In the genomic region with DNA sequence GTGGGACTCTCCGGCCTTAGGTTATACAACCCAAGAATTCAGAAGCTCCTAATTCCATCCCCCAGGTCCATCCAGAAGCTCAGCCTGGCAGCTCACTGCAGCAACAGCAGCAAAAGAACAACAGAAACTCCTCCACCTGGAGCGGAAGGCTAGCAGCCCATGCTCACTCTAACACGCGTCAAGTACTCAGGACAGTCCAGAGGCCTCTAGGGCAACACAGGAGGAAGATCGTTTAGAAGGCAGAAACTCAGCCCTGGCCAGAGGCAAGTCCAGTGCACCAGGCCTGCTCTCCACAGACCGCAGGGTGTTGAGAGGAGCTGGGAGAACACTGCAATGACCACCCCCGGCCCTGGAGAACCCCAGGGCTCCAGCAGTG, we compare ENCODE assay signal across 1 cellular context.
A peak's percentile ranks its signal among the peaks of the same experiment; 100 is the strongest.
TF ChIP-seq lines count a peak whose summit lies in the region.

No MANE protein-coding gene starts in this region.

TF ChIP-seq in HepG2, 621 proteins besides CTCF, POLR2A, EP300 and RAD21:
- TF ChIP-seq ZNF124 (CRISPR knock-in tag; IDR thresholded peaks at IDR 0.05) (no peak), NR3C1 (CRISPR knock-in tag; IDR thresholded peaks at IDR 0.05) (no peak), ZNF674 (CRISPR knock-in tag; IDR thresholded peaks at IDR 0.05; ENCODE audit: low read depth) (no peak), ZNF569 (CRISPR knock-in tag; IDR thresholded peaks at IDR 0.05; ENCODE audit: borderline replicate concordance) (0 out of 2 replicates have a peak, but pooled peaks have one; percentile 50), ZSCAN30 (CRISPR knock-in tag; IDR thresholded peaks at IDR 0.05) (no peak), AHR (CRISPR knock-in tag; IDR thresholded peaks at IDR 0.05) (no peak), ZNF263 (CRISPR knock-in tag; IDR thresholded peaks at IDR 0.05) (peak; percentile 7; the same call in 1 of the 2 replicates), MYNN (CRISPR knock-in tag; IDR thresholded peaks at IDR 0.05; ENCODE audit: low read depth) (no peak), TCF12 (IDR thresholded peaks at IDR 0.05) (no peak), TCF12 (CRISPR knock-in tag; IDR thresholded peaks at IDR 0.05) (0 out of 2 replicates have a peak, but pooled peaks have one; percentile 24), RFX5 (IDR thresholded peaks at IDR 0.05; ENCODE audit: low read depth, low read length) (no peak), ZFY (CRISPR knock-in tag; IDR thresholded peaks at IDR 0.05) (peak; percentile 64)
- TF ChIP-seq, protein P1, sequence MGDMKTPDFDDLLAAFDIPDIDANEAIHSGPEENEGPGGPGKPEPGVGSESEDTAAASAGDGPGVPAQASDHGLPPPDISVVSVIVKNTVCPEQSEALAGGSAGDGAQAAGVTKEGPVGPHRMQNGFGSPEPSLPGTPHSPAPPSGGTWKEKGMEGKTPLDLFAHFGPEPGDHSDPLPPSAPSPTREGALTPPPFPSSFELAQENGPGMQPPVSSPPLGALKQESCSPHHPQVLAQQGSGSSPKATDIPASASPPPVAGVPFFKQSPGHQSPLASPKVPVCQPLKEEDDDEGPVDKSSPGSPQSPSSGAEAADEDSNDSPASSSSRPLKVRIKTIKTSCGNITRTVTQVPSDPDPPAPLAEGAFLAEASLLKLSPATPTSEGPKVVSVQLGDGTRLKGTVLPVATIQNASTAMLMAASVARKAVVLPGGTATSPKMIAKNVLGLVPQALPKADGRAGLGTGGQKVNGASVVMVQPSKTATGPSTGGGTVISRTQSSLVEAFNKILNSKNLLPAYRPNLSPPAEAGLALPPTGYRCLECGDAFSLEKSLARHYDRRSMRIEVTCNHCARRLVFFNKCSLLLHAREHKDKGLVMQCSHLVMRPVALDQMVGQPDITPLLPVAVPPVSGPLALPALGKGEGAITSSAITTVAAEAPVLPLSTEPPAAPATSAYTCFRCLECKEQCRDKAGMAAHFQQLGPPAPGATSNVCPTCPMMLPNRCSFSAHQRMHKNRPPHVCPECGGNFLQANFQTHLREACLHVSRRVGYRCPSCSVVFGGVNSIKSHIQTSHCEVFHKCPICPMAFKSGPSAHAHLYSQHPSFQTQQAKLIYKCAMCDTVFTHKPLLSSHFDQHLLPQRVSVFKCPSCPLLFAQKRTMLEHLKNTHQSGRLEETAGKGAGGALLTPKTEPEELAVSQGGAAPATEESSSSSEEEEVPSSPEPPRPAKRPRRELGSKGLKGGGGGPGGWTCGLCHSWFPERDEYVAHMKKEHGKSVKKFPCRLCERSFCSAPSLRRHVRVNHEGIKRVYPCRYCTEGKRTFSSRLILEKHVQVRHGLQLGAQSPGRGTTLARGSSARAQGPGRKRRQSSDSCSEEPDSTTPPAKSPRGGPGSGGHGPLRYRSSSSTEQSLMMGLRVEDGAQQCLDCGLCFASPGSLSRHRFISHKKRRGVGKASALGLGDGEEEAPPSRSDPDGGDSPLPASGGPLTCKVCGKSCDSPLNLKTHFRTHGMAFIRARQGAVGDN (CRISPR knock-in tag; IDR thresholded peaks at IDR 0.05): peak; percentile 58
- TF ChIP-seq, protein P2, sequence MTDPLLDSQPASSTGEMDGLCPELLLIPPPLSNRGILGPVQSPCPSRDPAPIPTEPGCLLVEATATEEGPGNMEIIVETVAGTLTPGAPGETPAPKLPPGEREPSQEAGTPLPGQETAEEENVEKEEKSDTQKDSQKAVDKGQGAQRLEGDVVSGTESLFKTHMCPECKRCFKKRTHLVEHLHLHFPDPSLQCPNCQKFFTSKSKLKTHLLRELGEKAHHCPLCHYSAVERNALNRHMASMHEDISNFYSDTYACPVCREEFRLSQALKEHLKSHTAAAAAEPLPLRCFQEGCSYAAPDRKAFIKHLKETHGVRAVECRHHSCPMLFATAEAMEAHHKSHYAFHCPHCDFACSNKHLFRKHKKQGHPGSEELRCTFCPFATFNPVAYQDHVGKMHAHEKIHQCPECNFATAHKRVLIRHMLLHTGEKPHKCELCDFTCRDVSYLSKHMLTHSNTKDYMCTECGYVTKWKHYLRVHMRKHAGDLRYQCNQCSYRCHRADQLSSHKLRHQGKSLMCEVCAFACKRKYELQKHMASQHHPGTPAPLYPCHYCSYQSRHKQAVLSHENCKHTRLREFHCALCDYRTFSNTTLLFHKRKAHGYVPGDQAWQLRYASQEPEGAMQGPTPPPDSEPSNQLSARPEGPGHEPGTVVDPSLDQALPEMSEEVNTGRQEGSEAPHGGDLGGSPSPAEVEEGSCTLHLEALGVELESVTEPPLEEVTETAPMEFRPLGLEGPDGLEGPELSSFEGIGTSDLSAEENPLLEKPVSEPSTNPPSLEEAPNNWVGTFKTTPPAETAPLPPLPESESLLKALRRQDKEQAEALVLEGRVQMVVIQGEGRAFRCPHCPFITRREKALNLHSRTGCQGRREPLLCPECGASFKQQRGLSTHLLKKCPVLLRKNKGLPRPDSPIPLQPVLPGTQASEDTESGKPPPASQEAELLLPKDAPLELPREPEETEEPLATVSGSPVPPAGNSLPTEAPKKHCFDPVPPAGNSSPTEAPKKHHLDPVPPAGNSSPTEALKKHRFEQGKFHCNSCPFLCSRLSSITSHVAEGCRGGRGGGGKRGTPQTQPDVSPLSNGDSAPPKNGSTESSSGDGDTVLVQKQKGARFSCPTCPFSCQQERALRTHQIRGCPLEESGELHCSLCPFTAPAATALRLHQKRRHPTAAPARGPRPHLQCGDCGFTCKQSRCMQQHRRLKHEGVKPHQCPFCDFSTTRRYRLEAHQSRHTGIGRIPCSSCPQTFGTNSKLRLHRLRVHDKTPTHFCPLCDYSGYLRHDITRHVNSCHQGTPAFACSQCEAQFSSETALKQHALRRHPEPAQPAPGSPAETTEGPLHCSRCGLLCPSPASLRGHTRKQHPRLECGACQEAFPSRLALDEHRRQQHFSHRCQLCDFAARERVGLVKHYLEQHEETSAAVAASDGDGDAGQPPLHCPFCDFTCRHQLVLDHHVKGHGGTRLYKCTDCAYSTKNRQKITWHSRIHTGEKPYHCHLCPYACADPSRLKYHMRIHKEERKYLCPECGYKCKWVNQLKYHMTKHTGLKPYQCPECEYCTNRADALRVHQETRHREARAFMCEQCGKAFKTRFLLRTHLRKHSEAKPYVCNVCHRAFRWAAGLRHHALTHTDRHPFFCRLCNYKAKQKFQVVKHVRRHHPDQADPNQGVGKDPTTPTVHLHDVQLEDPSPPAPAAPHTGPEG (CRISPR knock-in tag; IDR thresholded peaks at IDR 0.05): no peak
- TF ChIP-seq, protein P3, sequence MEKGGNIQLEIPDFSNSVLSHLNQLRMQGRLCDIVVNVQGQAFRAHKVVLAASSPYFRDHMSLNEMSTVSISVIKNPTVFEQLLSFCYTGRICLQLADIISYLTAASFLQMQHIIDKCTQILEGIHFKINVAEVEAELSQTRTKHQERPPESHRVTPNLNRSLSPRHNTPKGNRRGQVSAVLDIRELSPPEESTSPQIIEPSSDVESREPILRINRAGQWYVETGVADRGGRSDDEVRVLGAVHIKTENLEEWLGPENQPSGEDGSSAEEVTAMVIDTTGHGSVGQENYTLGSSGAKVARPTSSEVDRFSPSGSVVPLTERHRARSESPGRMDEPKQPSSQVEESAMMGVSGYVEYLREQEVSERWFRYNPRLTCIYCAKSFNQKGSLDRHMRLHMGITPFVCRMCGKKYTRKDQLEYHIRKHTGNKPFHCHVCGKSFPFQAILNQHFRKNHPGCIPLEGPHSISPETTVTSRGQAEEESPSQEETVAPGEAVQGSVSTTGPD (CRISPR knock-in tag; IDR thresholded peaks at IDR 0.05): 0 out of 2 replicates have a peak, but pooled peaks have one; percentile 30
- TF ChIP-seq, protein P4, sequence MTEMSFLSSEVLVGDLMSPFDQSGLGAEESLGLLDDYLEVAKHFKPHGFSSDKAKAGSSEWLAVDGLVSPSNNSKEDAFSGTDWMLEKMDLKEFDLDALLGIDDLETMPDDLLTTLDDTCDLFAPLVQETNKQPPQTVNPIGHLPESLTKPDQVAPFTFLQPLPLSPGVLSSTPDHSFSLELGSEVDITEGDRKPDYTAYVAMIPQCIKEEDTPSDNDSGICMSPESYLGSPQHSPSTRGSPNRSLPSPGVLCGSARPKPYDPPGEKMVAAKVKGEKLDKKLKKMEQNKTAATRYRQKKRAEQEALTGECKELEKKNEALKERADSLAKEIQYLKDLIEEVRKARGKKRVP (CRISPR knock-in tag; IDR thresholded peaks at IDR 0.05): no peak
- TF ChIP-seq, protein P5, sequence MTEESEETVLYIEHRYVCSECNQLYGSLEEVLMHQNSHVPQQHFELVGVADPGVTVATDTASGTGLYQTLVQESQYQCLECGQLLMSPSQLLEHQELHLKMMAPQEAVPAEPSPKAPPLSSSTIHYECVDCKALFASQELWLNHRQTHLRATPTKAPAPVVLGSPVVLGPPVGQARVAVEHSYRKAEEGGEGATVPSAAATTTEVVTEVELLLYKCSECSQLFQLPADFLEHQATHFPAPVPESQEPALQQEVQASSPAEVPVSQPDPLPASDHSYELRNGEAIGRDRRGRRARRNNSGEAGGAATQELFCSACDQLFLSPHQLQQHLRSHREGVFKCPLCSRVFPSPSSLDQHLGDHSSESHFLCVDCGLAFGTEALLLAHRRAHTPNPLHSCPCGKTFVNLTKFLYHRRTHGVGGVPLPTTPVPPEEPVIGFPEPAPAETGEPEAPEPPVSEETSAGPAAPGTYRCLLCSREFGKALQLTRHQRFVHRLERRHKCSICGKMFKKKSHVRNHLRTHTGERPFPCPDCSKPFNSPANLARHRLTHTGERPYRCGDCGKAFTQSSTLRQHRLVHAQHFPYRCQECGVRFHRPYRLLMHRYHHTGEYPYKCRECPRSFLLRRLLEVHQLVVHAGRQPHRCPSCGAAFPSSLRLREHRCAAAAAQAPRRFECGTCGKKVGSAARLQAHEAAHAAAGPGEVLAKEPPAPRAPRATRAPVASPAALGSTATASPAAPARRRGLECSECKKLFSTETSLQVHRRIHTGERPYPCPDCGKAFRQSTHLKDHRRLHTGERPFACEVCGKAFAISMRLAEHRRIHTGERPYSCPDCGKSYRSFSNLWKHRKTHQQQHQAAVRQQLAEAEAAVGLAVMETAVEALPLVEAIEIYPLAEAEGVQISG (CRISPR knock-in tag; IDR thresholded peaks at IDR 0.05): 0 out of 2 replicates have a peak, but pooled peaks have one; percentile 29
